Comparison of ENCODE assay signal across 11 cellular contexts in genomic region chr20:1397710-1398109, GRCh38. TPM values are rescaled to one million over a fixed set of nuclear protein-coding genes. Genes with fewer than 3 reads are reported as not detected.
DNase-seq lines count a peak whose midpoint lies in the region; ATAC-seq and TF ChIP-seq lines count a peak whose summit lies in the region.
"Had no signal": no experiment of that assay in that cellular context is flagged by ENCODE, and none has a peak within 500 bp of the region (broad histone marks: within the 10 kb centered on the region; RNA-seq: fewer than 3 reads in every experiment).

No MANE protein-coding gene starts in this region.

- H3K27me3 ChIP-seq in heart left ventricle, result peaks cover 0 to 11% (median 0%) of the 10 kb centered on the region in 9 donors
- no peaks in the 10 kb centered on the region for H3K27me3 ChIP-seq in RWPE2 (ENCODE audit: insufficient read depth, poor library complexity, severe bottlenecking)
- no peaks in the 10 kb centered on the region for H3K27me3 ChIP-seq in uterus
- H3K27me3 ChIP-seq: upper lobe of left lung had no signal

- 56 to 68% (median 62%) methylated on average over 4 of the region's 4 CpGs for WGBS in heart left ventricle, 4 donors

- H3K4me1 ChIP-seq in heart left ventricle (peaks cover 0 to 16% (median 8%) of the 10 kb centered on the region in 12 donors), RWPE2 (ENCODE audit: insufficient read depth, poor library complexity, severe bottlenecking) (peaks cover 19% of the 10 kb centered on the region), uterus (no peaks in the 10 kb centered on the region)

- intact Hi-C loops in heart left ventricle (cut with DNase I), result loop anchor here in 6 of 10 donors (2.0 to 10.0 kb wide), 5 partner anchors 79 to 563 kb away; partner anchors contain the start of gene FAM110A (in 1 of the 6)
- intact Hi-C loops in Right ventricle myocardium superior (cut with DNase I), result no loop called here
- intact Hi-C loops in uterus (cut with DNase I; ENCODE audit: low total_unique reads), result no loop called here

- DNase-seq in heart left ventricle (no peak), Right ventricle myocardium superior (no peak), RWPE2 (ENCODE audit: low spot score) (no peak), fibroblast of mammary gland (ENCODE audit: low read depth) (no peak), uterus (no peak), NCI-H526 treated with DMSO at 0.1 percent for 48 hours (lab: John Stamatoyannopoulos, UW) (no peak), cerebellar cortex (ENCODE audit: low spot score) (no peak)
- DNase-seq: activated naive CD8-positive, alpha-beta T cell treated with anti-CD3 and anti-CD28 coated beads, Interleukin-2, amount 10 ng/mL, durations not matched to agents 7 days and 5 days; left lung; upper lobe of left lung had no signal

- TF ChIP-seq POLR2A in heart left ventricle (IDR thresholded peaks at IDR 0.05) (no peak), uterus (IDR thresholded peaks at IDR 0.05) (no peak)

- H3K27ac ChIP-seq in heart left ventricle (no peak overlapping the region), RWPE2 (ENCODE audit: poor library complexity, severe bottlenecking) (no peak overlapping the region), uterus (no peak overlapping the region)

- peak; percentile 17 to 48 (median 34) for TF ChIP-seq CTCF in heart left ventricle (IDR thresholded peaks at IDR 0.05)
- TF ChIP-seq CTCF in RWPE2 (IDR thresholded peaks at IDR 0.05; ENCODE audit: poor library complexity, severe bottlenecking), result peak; percentile 11
- peak; percentile 40 for TF ChIP-seq CTCF in fibroblast of mammary gland (conservative IDR thresholded peaks at IDR 0.05; ENCODE audit: control insufficient read depth, insufficient read depth, low read depth, low read length)
- peak; percentile 8 to 32 (median 18) for TF ChIP-seq CTCF in uterus (IDR thresholded peaks at IDR 0.05)

- no peaks in the 10 kb centered on the region for H3K36me3 ChIP-seq in heart left ventricle
- H3K36me3 ChIP-seq in RWPE2 (ENCODE audit: low read depth), result no peaks in the 10 kb centered on the region
- H3K36me3 ChIP-seq in uterus, result no peaks in the 10 kb centered on the region
- H3K36me3 ChIP-seq: left lung, upper lobe of left lung had no signal

- H3K9me3 ChIP-seq in heart left ventricle (no peaks in the 10 kb centered on the region), RWPE2 (ENCODE audit: severe bottlenecking) (no peaks in the 10 kb centered on the region), uterus (no peaks in the 10 kb centered on the region)
- H3K9me3 ChIP-seq: left lung, upper lobe of left lung had no signal

- H3K4me3 ChIP-seq in heart left ventricle, result no peak overlapping the region
- H3K4me3 ChIP-seq in RWPE2 (ENCODE audit: severe bottlenecking), result no peak overlapping the region
- H3K4me3 ChIP-seq in fibroblast of mammary gland (ENCODE audit: control insufficient read depth, low read depth, low read length), result no peak overlapping the region
- H3K4me3 ChIP-seq in uterus, result no peak overlapping the region
- H3K4me3 ChIP-seq: left lung, upper lobe of left lung had no signal

- ATAC-seq in heart left ventricle, result no peak
- ATAC-seq in Right ventricle myocardium superior (ENCODE audit: poor library complexity), result no peak
- ATAC-seq in RWPE2 (ENCODE audit: low read depth), result no peak
- no peak for ATAC-seq in HG02763 (IDR thresholded peaks at IDR 0.05; ENCODE audit: unreplicated experiment)
- ATAC-seq: left lung had no signal

RNA-seq across cellular contexts. Expression of gene FKBP1A, which starts 4.9 kb away (rescaled TPM):
- 100 to 1,000 TPM in 8 of 9 donors, 10 to 100 TPM in 1; 71.3 to 316 (median 144) TPM for total RNA-seq in heart left ventricle
- 100 to 1,000 TPM in 1 of 2 donors, 10 to 100 TPM in 1; 89.6 to 401 TPM for polyA plus RNA-seq in heart left ventricle
- total RNA-seq in Right ventricle myocardium superior, result 112 TPM
- total RNA-seq in uterus, result 100 to 1,000 TPM in 3 of 4 donors, 10 to 100 TPM in 1; 99.5 to 253 (median 206) TPM

Comparison
In these comparisons a context has a peak if more than half of its experiments do, and no peak if none do; other contexts are left out.
1. intact Hi-C loops: an anchor here in heart left ventricle (2.0 to 10.0 kb wide); none called in Right ventricle myocardium superior and uterus.